ENCODE assay signal across 7 cellular contexts in genomic region chr3:16841906-16842709, GRCh38. TPM values are rescaled to one million over a fixed set of nuclear protein-coding genes. Genes with fewer than 3 reads are reported as not detected.
DNase-seq lines count a peak whose midpoint lies in the region; ATAC-seq and TF ChIP-seq lines count a peak whose summit lies in the region.

No MANE protein-coding gene starts in this region.

- WGBS in adrenal gland, 4 donors: 60 to 71% (median 66%) methylated on average over 12 of the region's 12 CpGs
- 85 to 91% methylated on average over 12 of the region's 12 CpGs for WGBS in aorta, 2 donors

- DNase-seq in GM19240 (ENCODE audit: insufficient read length, low spot score): peak; percentile 37
- DNase-seq in T-cell: peak; percentile 53 to 83 (median 71)
- DNase-seq in adrenal gland: peak in 6 of 7 donors; percentile 30 to 63 (median 35)
- DNase-seq in aorta: peak in 1 of 2 donors; percentile 77
- no peak for DNase-seq in NCI-H226

- peak overlapping the region; percentile 95 to 100 for H3K27ac Mint-ChIP-seq in T-cell

- CTCF ChIA-PET in T-cell (lab: Charles Lee): interaction anchor here (0.6 to 3.6 kb wide), 9 partner anchors 13 to 901 kb away, joined by 3 to 27 read pairs (median 4); partner anchors contain the start of genes PLCL2 (in 1 of the 2) and TBC1D5 (in 1 of the 2)

- no peaks in the 10 kb centered on the region for H3K27me3 Mint-ChIP-seq in T-cell

- H3K4me3 ChIP-seq in adrenal gland (peak overlapping the region in 1 of 4 donors; percentile 59), neutrophil (ENCODE audit: low read depth in 1 of 2, low read length in 1 of 2) (peak overlapping the region; percentile 48 to 49), aorta (ENCODE audit: low read length in 2 of 2) (no peak overlapping the region)

- peaks cover 86 to 90% (median 87%) of the 10 kb centered on the region in 3 donors for H3K4me1 Mint-ChIP-seq in T-cell

- H3K4me1 ChIP-seq in adrenal gland (replicated peaks in 1 of 2) (peaks cover 16 to 35% of the 10 kb centered on the region in 2 donors), neutrophil (ENCODE audit: control insufficient read depth in 1 of 2, insufficient read depth in 1 of 2, low read depth in 1 of 2, low read length in 1 of 2) (peaks cover 65% of the 10 kb centered on the region in 2 experiments), aorta (ENCODE audit: control insufficient read depth in 1 of 2, insufficient read depth in 2 of 2, low read length in 2 of 2) (no peaks in the 10 kb centered on the region)

- H3K27me3 ChIP-seq in adrenal gland (no peaks in the 10 kb centered on the region), neutrophil (no peaks in the 10 kb centered on the region), aorta (ENCODE audit: control insufficient read depth in 1 of 2, insufficient read depth in 2 of 2, low read length in 1 of 2) (no peaks in the 10 kb centered on the region)

- no peaks in the 10 kb centered on the region for H3K36me3 Mint-ChIP-seq in T-cell

- POLR2A ChIA-PET in T-cell (lab: Charles Lee): interaction anchor here (0.6 to 1.2 kb wide), 8 partner anchors 9 to 1585 kb away, joined by 3 to 7 read pairs (median 4); partner anchors contain the start of gene PLCL2 (in 1 of the 2)

- ATAC-seq in HG03066 (IDR thresholded peaks at IDR 0.05; ENCODE audit: low read depth, unreplicated experiment) (peak; percentile 61), T-cell (replicated peaks in 1 of 4) (peak; percentile 91 to 93 (median 92)), aorta (ENCODE audit: low FRiP score) (peak; percentile 52)

- H3K9me3 Mint-ChIP-seq in T-cell: no peaks in the 10 kb centered on the region

- no peaks in the 10 kb centered on the region for H3K36me3 ChIP-seq in adrenal gland (replicated peaks in 1 of 2)
- no peaks in the 10 kb centered on the region for H3K36me3 ChIP-seq in neutrophil
- no peaks in the 10 kb centered on the region for H3K36me3 ChIP-seq in aorta (ENCODE audit: control insufficient read depth in 1 of 2, insufficient read depth in 2 of 2, low read length in 1 of 2)

- H3K9me3 ChIP-seq in adrenal gland (replicated peaks in 1 of 3) (no peaks in the 10 kb centered on the region), neutrophil (no peaks in the 10 kb centered on the region), aorta (ENCODE audit: control insufficient read depth, low read length) (no peaks in the 10 kb centered on the region)

- peak overlapping the region; percentile 68 to 83 (median 79) for H3K4me3 Mint-ChIP-seq in T-cell

- H3K27ac ChIP-seq in adrenal gland (peak overlapping the region in 2 of 5 donors; percentile 17 to 66), neutrophil (peak overlapping the region; percentile 91), aorta (ENCODE audit: low read depth in 1 of 2, low read length in 2 of 2) (no peak overlapping the region)

- intact Hi-C loops in adrenal gland (cut with DNase I) (no loop called here), aorta (cut with DNase I) (no loop called here)

- TF ChIP-seq CTCF in adrenal gland (IDR thresholded peaks at IDR 0.05) (no peak), neutrophil (IDR thresholded peaks at IDR 0.05) (no peak)

- no peak for TF ChIP-seq POLR2A in adrenal gland (IDR thresholded peaks at IDR 0.05)

RNA-seq across cellular contexts. Expression of gene PLCL2, which starts 42.6 kb away (rescaled TPM):
- total RNA-seq in T-cell (10 to 100 TPM; 53.4 to 68.1 (median 60.9) TPM), adrenal gland (10 to 100 TPM; 10.9 to 39.6 (median 32.1) TPM), aorta (10 to 100 TPM; 10.5 to 16.7 TPM)
- polyA plus RNA-seq in adrenal gland (10 to 100 TPM in 1 of 3 donors, 1 to 10 TPM in 2; 4.5 to 25.9 (median 7.1) TPM), aorta (1 to 10 TPM; 2.1 to 3.4 TPM)

Comparison
In these comparisons a context has a peak if more than half of its experiments do, and no peak if none do; other contexts are left out.
1. H3K4me3 ChIP-seq: peak in neutrophil (2 of 2); none in aorta (0 of 2).
2. Peak in every context shown above with its lines, with median percentiles within 50 percentile points of each other: ATAC-seq.